Comparison of ENCODE assay signal across 15 cellular contexts in genomic region chr19:1156305-1156801, GRCh38. TPM values are rescaled to one million over a fixed set of nuclear protein-coding genes. Genes with fewer than 3 reads are reported as not detected.
A peak's percentile ranks its signal among the peaks of the same experiment; 100 is the strongest.
DNase-seq lines count a peak whose midpoint lies in the region; ATAC-seq, FAIRE-seq and TF ChIP-seq lines count a peak whose summit lies in the region.
"Had no signal": no experiment of that assay in that cellular context is flagged by ENCODE, and none has a peak within 500 bp of the region (broad histone marks: within the 10 kb centered on the region; RNA-seq: fewer than 3 reads in every experiment).

No MANE protein-coding gene starts in this region.

- H3K79me2 ChIP-seq in HepG2 (ENCODE audit: insufficient read depth, low read length) (peaks cover 8% of the 10 kb centered on the region), osteoblast (ENCODE audit: insufficient read depth, low read length) (peaks cover 87% of the 10 kb centered on the region)

- H4K20me1 ChIP-seq in HepG2 (ENCODE audit: insufficient read depth, low read length) (peaks cover 4% of the 10 kb centered on the region; the same call in 1 of the 2 replicates), osteoblast (ENCODE audit: insufficient read depth, low read length) (peaks cover 3% of the 10 kb centered on the region)

- H3K36me3 ChIP-seq in liver (ENCODE audit: control insufficient read depth in 4 of 4, insufficient read depth in 3 of 4, low read depth in 1 of 4, low read length in 3 of 4), result peaks cover 3 to 13% (median 5%) of the 10 kb centered on the region in 4 donors
- peaks cover 4 to 8% of the 10 kb centered on the region in 2 experiments; a peak in 4 of 5 replicates for H3K36me3 ChIP-seq in HepG2 (replicated peaks in 1 of 2; ENCODE audit: control insufficient read depth in 1 of 2, insufficient read depth in 2 of 2, low read length in 2 of 2)
- H3K36me3 ChIP-seq in esophagus muscularis mucosa, result peaks cover 0 to 47% (median 35%) of the 10 kb centered on the region in 4 donors
- H3K36me3 ChIP-seq in osteoblast (ENCODE audit: insufficient read depth, low read length), result peaks cover 16% of the 10 kb centered on the region

- H3K9me3 ChIP-seq in liver (ENCODE audit: control insufficient read depth in 4 of 4, low read length in 3 of 4) (no peaks in the 10 kb centered on the region), HepG2 (ENCODE audit: low read length) (no peaks in the 10 kb centered on the region), esophagus muscularis mucosa (no peaks in the 10 kb centered on the region), osteoblast (ENCODE audit: low read depth, low read length) (no peaks in the 10 kb centered on the region)

- H3K4me1 ChIP-seq in liver (ENCODE audit: control insufficient read depth in 4 of 4, insufficient read depth in 4 of 4, low read length in 3 of 4), result peaks cover 14 to 28% (median 22%) of the 10 kb centered on the region in 4 donors
- peaks cover 20% of the 10 kb centered on the region for H3K4me1 ChIP-seq in HepG2 (ENCODE audit: insufficient read depth, low read length)
- peaks cover 45 to 68% (median 53%) of the 10 kb centered on the region in 4 donors for H3K4me1 ChIP-seq in esophagus muscularis mucosa
- peaks cover 21% of the 10 kb centered on the region for H3K4me1 ChIP-seq in osteoblast (ENCODE audit: insufficient read depth, low read length)

- TF ChIP-seq POLR2A in HepG2 (IDR thresholded peaks at IDR 0.05; ENCODE audit: insufficient read depth in 1 of 2, low read depth in 2 of 2, low read length in 2 of 2) (no peak), esophagus muscularis mucosa (IDR thresholded peaks at IDR 0.05; ENCODE audit: low read depth) (no peak)

- no peak overlapping the region for H2AFZ ChIP-seq in HepG2 (ENCODE audit: low read length)
- H2AFZ ChIP-seq in osteoblast (ENCODE audit: low read length), result no peak overlapping the region

- POLR2A ChIA-PET in HepG2 (lab: Yijun Ruan, JAX), result interaction anchor here (2.3 kb wide), 1 partner anchor 43 kb away, joined by 6 read pairs; no protein-coding TSS in a partner anchor

- intact Hi-C loops in HepG2 (cut with micrococcal nuclease; ENCODE audit: unreplicated experiment), result no loop called here
- intact Hi-C loops in esophagus muscularis mucosa (cut with DNase I), result no loop called here

- WGBS in liver, result 92% methylated on average over 24 of the region's 24 CpGs
- 92% methylated on average over 13 of the region's 24 CpGs for WGBS in HepG2 (ENCODE audit: low lambda C conversion rate)
- 86% methylated on average over 20 of the region's 24 CpGs for WGBS in esophagus muscularis mucosa

- no peaks in the 10 kb centered on the region for H3K4me1 Mint-ChIP-seq in stimulated activated naive CD8-positive, alpha-beta T cell treated with anti-CD3 and anti-CD28 coated beads, Interleukin-15, amount 100 ng/mL, for 72 hours

- no peak for FAIRE-seq in HepG2 (lab: Jason Lieb, UNC)
- FAIRE-seq: colon, keratinocyte had no signal

- H3K27me3 Mint-ChIP-seq in stimulated activated naive CD8-positive, alpha-beta T cell treated with anti-CD3 and anti-CD28 coated beads, Interleukin-15, amount 100 ng/mL, for 72 hours, result no peaks in the 10 kb centered on the region

- H3K4me3 Mint-ChIP-seq in stimulated activated naive CD8-positive, alpha-beta T cell treated with anti-CD3 and anti-CD28 coated beads, Interleukin-15, amount 100 ng/mL, for 72 hours, result no peak overlapping the region

- H3K4me2 ChIP-seq in HepG2 (ENCODE audit: low read depth, low read length) (no peak overlapping the region), osteoblast (ENCODE audit: insufficient read depth, low read length) (no peak overlapping the region)

- no peak overlapping the region for H3K9ac ChIP-seq in liver (ENCODE audit: low read depth in 1 of 2, low read length in 2 of 2)
- H3K9ac ChIP-seq in HepG2 (ENCODE audit: insufficient read depth, low read depth, low read length), result no peak overlapping the region

- no peak overlapping the region for H3K4me3 ChIP-seq in liver (ENCODE audit: low read depth in 1 of 3, low read length in 3 of 3)
- no peak overlapping the region for H3K4me3 ChIP-seq in HepG2 (replicated peaks in 1 of 3; ENCODE audit: insufficient read depth in 1 of 3, low read depth in 2 of 3, low read length in 3 of 3)
- no peak overlapping the region for H3K4me3 ChIP-seq in esophagus muscularis mucosa
- no peak overlapping the region for H3K4me3 ChIP-seq in osteoblast (ENCODE audit: insufficient read depth, low read length)

- TF ChIP-seq EP300 in HepG2 (IDR thresholded peaks at IDR 0.05; ENCODE audit: low read depth in 2 of 2, low read length in 2 of 2), result no peak
- no peak for TF ChIP-seq EP300 in HepG2 (CRISPR knock-in tag; IDR thresholded peaks at IDR 0.05; ENCODE audit: borderline replicate concordance)
- TF ChIP-seq EP300 in esophagus muscularis mucosa (IDR thresholded peaks at IDR 0.05), result no peak

- no peak overlapping the region for H3K27ac Mint-ChIP-seq in stimulated activated naive CD8-positive, alpha-beta T cell treated with anti-CD3 and anti-CD28 coated beads, Interleukin-15, amount 100 ng/mL, for 72 hours

- H3K27me3 ChIP-seq in liver (ENCODE audit: control insufficient read depth in 4 of 4, insufficient read depth in 4 of 4, low read length in 3 of 4), result no peaks in the 10 kb centered on the region
- no peaks in the 10 kb centered on the region for H3K27me3 ChIP-seq in HepG2 (ENCODE audit: control insufficient read depth in 1 of 2, insufficient read depth in 2 of 2, low read length in 2 of 2)
- H3K27me3 ChIP-seq in esophagus muscularis mucosa, result no peaks in the 10 kb centered on the region
- H3K27me3 ChIP-seq in osteoblast (ENCODE audit: insufficient read depth, low read length), result no peaks in the 10 kb centered on the region

- no peak for DNase-seq in HepG2 (ENCODE audit: low spot score)
- no peak for DNase-seq in esophagus muscularis mucosa (ENCODE audit: extremely low spot score)
- DNase-seq in osteoblast (ENCODE audit: insufficient read length, low spot score, missing footprints), result peak; percentile 95
- DNase-seq in NCI-H748 treated with DMSO at 0.1 percent for 48 hours (lab: John Stamatoyannopoulos, UW), result no peak
- no peak for DNase-seq in HT-29 (ENCODE audit: low spot score)
- no peak for DNase-seq in stimulated activated naive CD8-positive, alpha-beta T cell treated with anti-CD3 and anti-CD28 coated beads, Interleukin-15, amount 100 ng/mL, for 72 hours
- DNase-seq in dedifferentiated amniotic fluid mesenchymal stem cell (ENCODE audit: extremely low spot score), result no peak
- DNase-seq: activated naive CD4-positive, alpha-beta T cell treated with anti-CD3 and anti-CD28 coated beads, Interleukin-2, amount 50 U/mL, for 16 hours; foreskin melanocyte; NCI-H187; NCI-H69; T1000 had no signal

- CTCF ChIA-PET in HepG2 (lab: Yijun Ruan, JAX; ENCODE audit: low intra/inter-chr PET ratio, low total read pairs), result no interaction called here

- H3K27ac ChIP-seq in liver (ENCODE audit: low read depth in 1 of 2, low read length in 2 of 2) (peak overlapping the region; percentile 85 to 99), HepG2 (ENCODE audit: extremely low read length, insufficient read depth, low read length) (no peak overlapping the region), esophagus muscularis mucosa (replicated peaks in 1 of 4) (peak overlapping the region; percentile 75 to 88 (median 81)), osteoblast (ENCODE audit: low read depth, low read length) (peak overlapping the region; percentile 99)

- TF ChIP-seq RAD21 in liver (IDR thresholded peaks at IDR 0.05), result no peak
- TF ChIP-seq RAD21 in HepG2 (CRISPR knock-in tag; IDR thresholded peaks at IDR 0.05), result no peak

- BruUV-seq in HepG2 (replicated peaks; lab: Mats Ljungman, UMichigan), result no TSS peak

- ATAC-seq in HepG2, result no peak
- ATAC-seq in stimulated activated naive CD8-positive, alpha-beta T cell treated with anti-CD3 and anti-CD28 coated beads, Interleukin-15, amount 100 ng/mL, for 72 hours, result no peak

- in situ Hi-C loops in HepG2 (cut with HindIII; ENCODE audit: extremely low pct_ligation_motif_present, low pct_unique_long_range_greater_than_20kb), result no loop called here

- H3K9me3 Mint-ChIP-seq in stimulated activated naive CD8-positive, alpha-beta T cell treated with anti-CD3 and anti-CD28 coated beads, Interleukin-15, amount 100 ng/mL, for 72 hours, result no peaks in the 10 kb centered on the region

- TF ChIP-seq CTCF in liver (IDR thresholded peaks at IDR 0.05; ENCODE audit: low read depth, low read length, missing input control) (no peak), HepG2 (CRISPR knock-in tag; IDR thresholded peaks at IDR 0.05) (no peak), esophagus muscularis mucosa (IDR thresholded peaks at IDR 0.05) (no peak), osteoblast (IDR thresholded peaks at IDR 0.05; ENCODE audit: extremely low read depth, low read depth, low read length) (no peak)

RNA-seq across cellular contexts. Expression of gene SBNO2, which starts 17.7 kb away (rescaled TPM):
- 10 to 100 TPM; 11.0 to 25.0 TPM for total RNA-seq in liver
- polyA plus RNA-seq in liver, result 10 to 100 TPM in 1 of 2 donors, 1 to 10 TPM in 1; 2.2 to 19.1 TPM
- total RNA-seq in HepG2 (2016; rRNA removed; fragmentation: Illumina TruSeq; extraction: Trizol), result 5.8 and 10.4 TPM in 2 replicates
- 3.3 and 3.8 TPM in 2 replicates for total RNA-seq in HepG2 (2016; cell fraction: cytosol; rRNA removed; fragmentation: Illumina TruSeq; extraction: Trizol; ENCODE audit: low read depth)
- total RNA-seq in HepG2 (2016; cell fraction: insoluble cytoplasmic fraction; rRNA removed; fragmentation: Illumina TruSeq; extraction: Trizol), result 6.5 and 12.4 TPM in 2 replicates
- 7.7 and 8.1 TPM in 2 replicates for total RNA-seq in HepG2 (2016; cell fraction: membrane; rRNA removed; fragmentation: Illumina TruSeq; extraction: Trizol)
- 10.4 and 12.1 TPM in 2 replicates for total RNA-seq in HepG2 (2016; cell fraction: nucleus; rRNA removed; fragmentation: Illumina TruSeq; extraction: Trizol)
- polyA plus RNA-seq in HepG2 (2011; rRNA removed), result 8.6 and 10.8 TPM in 2 replicates
- polyA plus RNA-seq in HepG2 (2011; cell fraction: cytosol; rRNA removed), result 4.1 and 8.0 TPM in 2 replicates
- 53.6 and 82.3 TPM in 2 replicates for polyA plus RNA-seq in HepG2 (2011; cell fraction: nucleus; rRNA removed)
- 10.8 and 11.3 TPM in 2 replicates for polyA plus RNA-seq in HepG2 (2012)
- polyA plus RNA-seq in HepG2 (2016; cell fraction: cytosol; fragmentation: Illumina TruSeq; extraction: Trizol; ENCODE audit: low read depth), result 1.0 and 1.1 TPM in 2 replicates
- polyA plus RNA-seq in HepG2 (2016; cell fraction: insoluble cytoplasmic fraction; fragmentation: Illumina TruSeq; extraction: Trizol; ENCODE audit: low read depth), result 6.7 and 7.7 TPM in 2 replicates
- 2.8 and 3.4 TPM in 2 replicates for polyA plus RNA-seq in HepG2 (2016; cell fraction: membrane; fragmentation: Illumina TruSeq; extraction: Trizol; ENCODE audit: low read depth)
- 33.1 and 36.3 TPM in 2 replicates for polyA plus RNA-seq in HepG2 (2016; cell fraction: nucleus; fragmentation: Illumina TruSeq; extraction: Trizol; ENCODE audit: insufficient read depth, low read depth)
- polyA minus RNA-seq in HepG2 (2011; rRNA and poly(A)+ RNA removed; ENCODE audit: low replicate concordance), result 21.5 and 30.2 TPM in 2 replicates
- 9.8 and 12.0 TPM in 2 replicates for polyA minus RNA-seq in HepG2 (2011; cell fraction: cytosol; rRNA and poly(A)+ RNA removed)
- 13.0 and 13.4 TPM in 2 replicates for polyA minus RNA-seq in HepG2 (2011; cell fraction: nucleus; rRNA and poly(A)+ RNA removed)
- total RNA-seq in esophagus muscularis mucosa, result 100 to 1,000 TPM in 1 of 4 donors, 10 to 100 TPM in 3; 16.2 to 141 (median 30.5) TPM
- total RNA-seq in osteoblast, result 58.0 and 69.1 TPM in 2 replicates
- 49.6 and 50.5 TPM in 2 replicates for total RNA-seq in HT-29 (2014; rRNA removed; shearing (Covaris generic))

RNA-seq across cellular contexts. Expression of gene STK11, which starts 49.2 kb away (rescaled TPM):
- total RNA-seq in liver, result 100 to 1,000 TPM in 1 of 2 donors, 10 to 100 TPM in 1; 40.6 to 126 TPM
- polyA plus RNA-seq in liver, result 10 to 100 TPM in 1 of 2 donors, 1 to 10 TPM in 1; 3.0 to 30.3 TPM
- total RNA-seq in HepG2 (2016; rRNA removed; fragmentation: Illumina TruSeq; extraction: Trizol), result 28.4 and 43.6 TPM in 2 replicates
- total RNA-seq in HepG2 (2016; cell fraction: cytosol; rRNA removed; fragmentation: Illumina TruSeq; extraction: Trizol; ENCODE audit: low read depth), result 18.3 and 20.2 TPM in 2 replicates
- 23.3 and 42.4 TPM in 2 replicates for total RNA-seq in HepG2 (2016; cell fraction: insoluble cytoplasmic fraction; rRNA removed; fragmentation: Illumina TruSeq; extraction: Trizol)
- total RNA-seq in HepG2 (2016; cell fraction: membrane; rRNA removed; fragmentation: Illumina TruSeq; extraction: Trizol), result 47.5 and 49.4 TPM in 2 replicates
- 33.1 and 35.0 TPM in 2 replicates for total RNA-seq in HepG2 (2016; cell fraction: nucleus; rRNA removed; fragmentation: Illumina TruSeq; extraction: Trizol)
- 27.5 and 40.8 TPM in 2 replicates for polyA plus RNA-seq in HepG2 (2011; rRNA removed)
- 31.3 and 45.7 TPM in 2 replicates for polyA plus RNA-seq in HepG2 (2011; cell fraction: cytosol; rRNA removed)
- polyA plus RNA-seq in HepG2 (2011; cell fraction: nucleus; rRNA removed), result 143 and 178 TPM in 2 replicates
- polyA plus RNA-seq in HepG2 (2012), result 38.3 and 41.3 TPM in 2 replicates
- 12.4 and 14.0 TPM in 2 replicates for polyA plus RNA-seq in HepG2 (2016; cell fraction: cytosol; fragmentation: Illumina TruSeq; extraction: Trizol; ENCODE audit: low read depth)
- 24.8 and 28.5 TPM in 2 replicates for polyA plus RNA-seq in HepG2 (2016; cell fraction: insoluble cytoplasmic fraction; fragmentation: Illumina TruSeq; extraction: Trizol; ENCODE audit: low read depth)
- 31.5 and 34.3 TPM in 2 replicates for polyA plus RNA-seq in HepG2 (2016; cell fraction: membrane; fragmentation: Illumina TruSeq; extraction: Trizol; ENCODE audit: low read depth)
- polyA plus RNA-seq in HepG2 (2016; cell fraction: nucleus; fragmentation: Illumina TruSeq; extraction: Trizol; ENCODE audit: insufficient read depth, low read depth), result 76.9 and 78.9 TPM in 2 replicates
- 2.2 and 54.9 TPM in 2 replicates for polyA minus RNA-seq in HepG2 (2011; rRNA and poly(A)+ RNA removed; ENCODE audit: low replicate concordance)
- polyA minus RNA-seq in HepG2 (2011; cell fraction: cytosol; rRNA and poly(A)+ RNA removed), result 24.1 and 27.3 TPM in 2 replicates
- polyA minus RNA-seq in HepG2 (2011; cell fraction: nucleus; rRNA and poly(A)+ RNA removed), result 21.8 and 30.2 TPM in 2 replicates
- 10 to 100 TPM; 52.2 to 95.7 (median 73.2) TPM for total RNA-seq in esophagus muscularis mucosa
- 75.7 and 100 TPM in 2 replicates for total RNA-seq in osteoblast
- total RNA-seq in HT-29 (2014; rRNA removed; shearing (Covaris generic)), result 101 and 114 TPM in 2 replicates

RNA-seq across cellular contexts. Expression of gene GPX4, which starts 52.6 kb away (rescaled TPM):
- total RNA-seq in liver (100 to 1,000 TPM; 122 to 149 TPM), HepG2 (2016; rRNA removed; fragmentation: Illumina TruSeq; extraction: Trizol) (426 and 535 TPM in 2 replicates), esophagus muscularis mucosa (100 to 1,000 TPM; 338 to 386 (median 375) TPM), osteoblast (515 TPM in 2 replicates)
- polyA plus RNA-seq in liver (100 to 1,000 TPM; 447 to 558 TPM), HepG2 (2011; rRNA removed) (613 and 728 TPM in 2 replicates)
- 2,785 and 3,522 TPM in 2 replicates for total RNA-seq in HepG2 (2016; cell fraction: cytosol; rRNA removed; fragmentation: Illumina TruSeq; extraction: Trizol; ENCODE audit: low read depth)
- total RNA-seq in HepG2 (2016; cell fraction: insoluble cytoplasmic fraction; rRNA removed; fragmentation: Illumina TruSeq; extraction: Trizol), result 340 and 561 TPM in 2 replicates
- 1,902 and 2,313 TPM in 2 replicates for total RNA-seq in HepG2 (2016; cell fraction: membrane; rRNA removed; fragmentation: Illumina TruSeq; extraction: Trizol)
- 168 and 177 TPM in 2 replicates for total RNA-seq in HepG2 (2016; cell fraction: nucleus; rRNA removed; fragmentation: Illumina TruSeq; extraction: Trizol)
- polyA plus RNA-seq in HepG2 (2011; cell fraction: cytosol; rRNA removed), result 837 and 1,257 TPM in 2 replicates
- polyA plus RNA-seq in HepG2 (2011; cell fraction: nucleus; rRNA removed), result 557 and 562 TPM in 2 replicates
- 539 and 705 TPM in 2 replicates for polyA plus RNA-seq in HepG2 (2012)
- 3,701 and 4,930 TPM in 2 replicates for polyA plus RNA-seq in HepG2 (2016; cell fraction: cytosol; fragmentation: Illumina TruSeq; extraction: Trizol; ENCODE audit: low read depth)
- polyA plus RNA-seq in HepG2 (2016; cell fraction: insoluble cytoplasmic fraction; fragmentation: Illumina TruSeq; extraction: Trizol; ENCODE audit: low read depth), result 454 and 583 TPM in 2 replicates
- polyA plus RNA-seq in HepG2 (2016; cell fraction: membrane; fragmentation: Illumina TruSeq; extraction: Trizol; ENCODE audit: low read depth), result 2,313 and 2,706 TPM in 2 replicates
- polyA plus RNA-seq in HepG2 (2016; cell fraction: nucleus; fragmentation: Illumina TruSeq; extraction: Trizol; ENCODE audit: insufficient read depth, low read depth), result 387 and 420 TPM in 2 replicates
- polyA minus RNA-seq in HepG2 (2011; rRNA and poly(A)+ RNA removed; ENCODE audit: low replicate concordance), result 195 and 435 TPM in 2 replicates
- polyA minus RNA-seq in HepG2 (2011; cell fraction: cytosol; rRNA and poly(A)+ RNA removed), result 211 and 241 TPM in 2 replicates
- 51.6 and 73.4 TPM in 2 replicates for polyA minus RNA-seq in HepG2 (2011; cell fraction: nucleus; rRNA and poly(A)+ RNA removed)
- total RNA-seq in HT-29 (2014; rRNA removed; shearing (Covaris generic)), result 1,102 and 1,117 TPM in 2 replicates
